1 cellular context compared by ENCODE assay signal in the genomic region with DNA sequence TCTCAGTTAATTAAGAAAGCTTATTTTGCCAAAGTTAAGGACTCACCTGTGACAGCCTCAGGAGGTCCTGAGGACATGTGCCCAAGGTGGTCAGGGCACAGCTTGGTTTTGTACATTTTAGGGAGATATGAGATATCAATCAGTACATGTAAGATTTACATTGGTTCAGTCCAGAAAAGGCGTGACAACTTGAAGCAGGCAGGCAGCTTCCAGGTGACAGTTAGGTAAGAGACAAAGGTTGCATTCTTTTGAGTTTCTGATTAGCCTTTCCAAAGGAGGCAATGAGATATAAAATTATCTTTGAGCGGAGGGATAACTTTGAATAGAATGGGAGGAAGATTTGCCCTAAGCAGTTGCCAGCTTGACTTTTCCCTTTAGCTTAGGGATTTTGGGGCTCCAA.
TF ChIP-seq lines count a peak whose summit lies in the region.

No MANE protein-coding gene starts in this region.

TF ChIP-seq in HepG2, 621 proteins besides CTCF, POLR2A, EP300 and RAD21 (continued from another document):
- no peak for TF ChIP-seq KDM5A (IDR thresholded peaks at IDR 0.05; ENCODE audit: borderline replicate concordance, low read length)
- TF ChIP-seq, protein P1, sequence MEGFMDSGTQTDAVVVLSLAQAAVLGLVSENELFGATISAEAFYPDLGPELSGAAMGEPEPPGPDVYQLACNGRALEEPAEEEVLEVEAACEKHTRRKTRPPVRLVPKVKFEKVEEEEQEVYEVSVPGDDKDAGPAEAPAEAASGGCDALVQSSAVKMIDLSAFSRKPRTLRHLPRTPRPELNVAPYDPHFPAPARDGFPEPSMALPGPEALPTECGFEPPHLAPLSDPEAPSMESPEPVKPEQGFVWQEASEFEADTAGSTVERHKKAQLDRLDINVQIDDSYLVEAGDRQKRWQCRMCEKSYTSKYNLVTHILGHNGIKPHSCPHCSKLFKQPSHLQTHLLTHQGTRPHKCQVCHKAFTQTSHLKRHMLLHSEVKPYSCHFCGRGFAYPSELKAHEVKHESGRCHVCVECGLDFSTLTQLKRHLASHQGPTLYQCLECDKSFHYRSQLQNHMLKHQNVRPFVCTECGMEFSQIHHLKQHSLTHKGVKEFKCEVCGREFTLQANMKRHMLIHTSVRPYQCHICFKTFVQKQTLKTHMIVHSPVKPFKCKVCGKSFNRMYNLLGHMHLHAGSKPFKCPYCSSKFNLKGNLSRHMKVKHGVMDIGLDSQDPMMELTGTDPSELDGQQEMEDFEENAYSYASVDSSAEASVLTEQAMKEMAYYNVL (CRISPR knock-in tag; IDR thresholded peaks at IDR 0.05; ENCODE audit: borderline replicate concordance), result no peak
- TF ChIP-seq, protein P2, sequence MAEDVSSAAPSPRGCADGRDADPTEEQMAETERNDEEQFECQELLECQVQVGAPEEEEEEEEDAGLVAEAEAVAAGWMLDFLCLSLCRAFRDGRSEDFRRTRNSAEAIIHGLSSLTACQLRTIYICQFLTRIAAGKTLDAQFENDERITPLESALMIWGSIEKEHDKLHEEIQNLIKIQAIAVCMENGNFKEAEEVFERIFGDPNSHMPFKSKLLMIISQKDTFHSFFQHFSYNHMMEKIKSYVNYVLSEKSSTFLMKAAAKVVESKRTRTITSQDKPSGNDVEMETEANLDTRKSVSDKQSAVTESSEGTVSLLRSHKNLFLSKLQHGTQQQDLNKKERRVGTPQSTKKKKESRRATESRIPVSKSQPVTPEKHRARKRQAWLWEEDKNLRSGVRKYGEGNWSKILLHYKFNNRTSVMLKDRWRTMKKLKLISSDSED (CRISPR knock-in tag; IDR thresholded peaks at IDR 0.05), result no peak
- TF ChIP-seq CCAR2 (optimal IDR thresholded peaks at IDR 0.05; ENCODE audit: low read depth, low read length), result no peak
- no peak for TF ChIP-seq KDM1A (CRISPR knock-in tag; IDR thresholded peaks at IDR 0.05)
- TF ChIP-seq KLF15 (CRISPR knock-in tag; IDR thresholded peaks at IDR 0.05; ENCODE audit: borderline replicate concordance), result no peak
- no peak for TF ChIP-seq ZNF282 (IDR thresholded peaks at IDR 0.05; ENCODE audit: partially characterized antibody)
- no peak for TF ChIP-seq ELF1 (CRISPR knock-in tag; IDR thresholded peaks at IDR 0.05)
- no peak for TF ChIP-seq FOXK2 (IDR thresholded peaks at IDR 0.05)
- TF ChIP-seq, protein P3, sequence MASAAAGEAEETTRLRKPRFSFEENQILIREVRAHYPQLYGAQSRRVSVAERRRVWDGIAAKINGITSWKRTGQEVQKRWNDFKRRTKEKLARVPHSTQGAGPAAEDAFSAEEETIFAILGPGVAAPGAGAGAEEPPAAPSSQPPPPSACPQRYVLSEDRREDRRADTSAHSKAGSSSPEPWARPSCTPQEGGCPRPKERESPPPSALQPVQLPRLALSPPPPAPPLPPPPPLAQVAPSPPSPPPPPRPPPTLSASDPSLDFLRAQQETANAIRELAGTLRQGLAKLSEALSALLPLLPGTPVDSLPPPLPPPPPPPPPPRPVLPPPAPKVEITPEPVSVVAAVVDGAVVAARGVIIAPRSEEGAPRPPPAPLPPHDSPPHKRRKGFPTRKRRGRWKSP (CRISPR knock-in tag; IDR thresholded peaks at IDR 0.05), result no peak
- TF ChIP-seq, protein P4, sequence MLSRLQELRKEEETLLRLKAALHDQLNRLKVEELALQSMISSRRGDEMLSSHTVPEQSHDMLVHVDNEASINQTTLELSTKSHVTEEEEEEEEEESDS (CRISPR knock-in tag; IDR thresholded peaks at IDR 0.05; ENCODE audit: borderline replicate concordance), result no peak
- TF ChIP-seq, protein P5, sequence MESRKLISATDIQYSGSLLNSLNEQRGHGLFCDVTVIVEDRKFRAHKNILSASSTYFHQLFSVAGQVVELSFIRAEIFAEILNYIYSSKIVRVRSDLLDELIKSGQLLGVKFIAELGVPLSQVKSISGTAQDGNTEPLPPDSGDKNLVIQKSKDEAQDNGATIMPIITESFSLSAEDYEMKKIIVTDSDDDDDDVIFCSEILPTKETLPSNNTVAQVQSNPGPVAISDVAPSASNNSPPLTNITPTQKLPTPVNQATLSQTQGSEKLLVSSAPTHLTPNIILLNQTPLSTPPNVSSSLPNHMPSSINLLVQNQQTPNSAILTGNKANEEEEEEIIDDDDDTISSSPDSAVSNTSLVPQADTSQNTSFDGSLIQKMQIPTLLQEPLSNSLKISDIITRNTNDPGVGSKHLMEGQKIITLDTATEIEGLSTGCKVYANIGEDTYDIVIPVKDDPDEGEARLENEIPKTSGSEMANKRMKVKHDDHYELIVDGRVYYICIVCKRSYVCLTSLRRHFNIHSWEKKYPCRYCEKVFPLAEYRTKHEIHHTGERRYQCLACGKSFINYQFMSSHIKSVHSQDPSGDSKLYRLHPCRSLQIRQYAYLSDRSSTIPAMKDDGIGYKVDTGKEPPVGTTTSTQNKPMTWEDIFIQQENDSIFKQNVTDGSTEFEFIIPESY (CRISPR knock-in tag; IDR thresholded peaks at IDR 0.05), result no peak
